In genomic region chr15:52137432-52138357, GRCh38 we compare ENCODE assay signal across 14 cellular contexts. TPM values are rescaled to one million over a fixed set of nuclear protein-coding genes. Genes with fewer than 3 reads are reported as not detected.
DNase-seq lines count a peak whose midpoint lies in the region; ATAC-seq and TF ChIP-seq lines count a peak whose summit lies in the region.
"Had no signal": no experiment of that assay in that cellular context is flagged by ENCODE, and none has a peak within 500 bp of the region (broad histone marks: within the 10 kb centered on the region; RNA-seq: fewer than 3 reads in every experiment).

No MANE protein-coding gene starts in this region.

- H3K27ac Mint-ChIP-seq in stimulated activated naive CD8-positive, alpha-beta T cell treated with anti-CD3 and anti-CD28 coated beads, Interleukin-15, amount 100 ng/mL, for 72 hours: peak overlapping the region; percentile 23 to 64
- peak overlapping the region; percentile 54 for H3K27ac Mint-ChIP-seq in T-helper 17 cell

- no peak for ATAC-seq in stimulated activated naive CD8-positive, alpha-beta T cell treated with anti-CD3 and anti-CD28 coated beads, Interleukin-15, amount 100 ng/mL, for 72 hours
- no peak for ATAC-seq in stimulated activated naive CD8-positive, alpha-beta T cell treated with anti-CD3 and anti-CD28 coated beads, Interleukin-15, Interleukin-2, amounts not matched to agents 100 U/mL and 50 U/mL, for 24 hours
- ATAC-seq in T-helper 17 cell (no peak), GM21447 (IDR thresholded peaks at IDR 0.05; ENCODE audit: unreplicated experiment) (no peak)

- no peak for TF ChIP-seq POLR2A in vagina (IDR thresholded peaks at IDR 0.05)

- H3K4me3 ChIP-seq in liver (ENCODE audit: low read depth in 1 of 3, low read length in 3 of 3) (no peak overlapping the region), vagina (no peak overlapping the region)

- peak in 1 of 2 donors; percentile 32 for TF ChIP-seq RAD21 in liver (IDR thresholded peaks at IDR 0.05)

- peaks cover 20 to 50% (median 38%) of the 10 kb centered on the region in 4 donors for H3K4me1 ChIP-seq in liver (ENCODE audit: control insufficient read depth in 4 of 4, insufficient read depth in 4 of 4, low read length in 3 of 4)
- H3K4me1 ChIP-seq in vagina: peaks cover 41% of the 10 kb centered on the region

- H3K27me3 Mint-ChIP-seq in stimulated activated naive CD8-positive, alpha-beta T cell treated with anti-CD3 and anti-CD28 coated beads, Interleukin-15, amount 100 ng/mL, for 72 hours: no peaks in the 10 kb centered on the region
- no peaks in the 10 kb centered on the region for H3K27me3 Mint-ChIP-seq in T-helper 17 cell

- DNase-seq in stimulated activated naive CD8-positive, alpha-beta T cell treated with anti-CD3 and anti-CD28 coated beads, Interleukin-15, amount 100 ng/mL, for 72 hours: no peak
- DNase-seq in stimulated activated naive CD8-positive, alpha-beta T cell treated with anti-CD3 and anti-CD28 coated beads, Interleukin-15, Interleukin-2, amounts not matched to agents 100 U/mL and 50 U/mL, for 24 hours: no peak
- DNase-seq in T-helper 17 cell: no peak
- DNase-seq in vagina (ENCODE audit: extremely low spot score in 2 of 2): no peak
- no peak for DNase-seq in AG08396 (ENCODE audit: low spot score)
- DNase-seq in NAMALWA (ENCODE audit: low spot score): no peak
- DNase-seq: Karpas-422; left cardiac atrium; occipital lobe; Right ventricle myocardium superior; stimulated activated CD4-positive, alpha-beta T cell treated with anti-CD3 and anti-CD28 coated beads, Interleukin-12 subunit alpha, Interleukin-12 subunit beta, amount 100 ng/mL, for 4 hours had no signal

- 71% methylated on average over 12 of the region's 12 CpGs for WGBS in liver

- H3K9me3 Mint-ChIP-seq in stimulated activated naive CD8-positive, alpha-beta T cell treated with anti-CD3 and anti-CD28 coated beads, Interleukin-15, amount 100 ng/mL, for 72 hours: no peaks in the 10 kb centered on the region

- H3K27me3 ChIP-seq in liver (ENCODE audit: control insufficient read depth in 4 of 4, insufficient read depth in 4 of 4, low read length in 3 of 4) (no peaks in the 10 kb centered on the region), vagina (no peaks in the 10 kb centered on the region)

- H3K9me3 ChIP-seq in T-helper 17 cell (ENCODE audit: control insufficient read depth, low read length, poor library complexity, severe bottlenecking) (no peaks in the 10 kb centered on the region), liver (ENCODE audit: control insufficient read depth in 4 of 4, low read length in 3 of 4) (no peaks in the 10 kb centered on the region), vagina (no peaks in the 10 kb centered on the region)

- TF ChIP-seq CTCF in liver (IDR thresholded peaks at IDR 0.05; ENCODE audit: low read depth, low read length, missing input control) (peak; percentile 20), vagina (IDR thresholded peaks at IDR 0.05) (no peak)

- H3K4me1 Mint-ChIP-seq in stimulated activated naive CD8-positive, alpha-beta T cell treated with anti-CD3 and anti-CD28 coated beads, Interleukin-15, amount 100 ng/mL, for 72 hours: peaks cover 27% of the 10 kb centered on the region
- peaks cover 17% of the 10 kb centered on the region for H3K4me1 Mint-ChIP-seq in T-helper 17 cell

- peaks cover 17% of the 10 kb centered on the region for H3K36me3 Mint-ChIP-seq in T-helper 17 cell (ENCODE audit: low read depth)

- no peak overlapping the region for H3K4me3 Mint-ChIP-seq in stimulated activated naive CD8-positive, alpha-beta T cell treated with anti-CD3 and anti-CD28 coated beads, Interleukin-15, amount 100 ng/mL, for 72 hours
- H3K4me3 Mint-ChIP-seq in T-helper 17 cell: no peak overlapping the region

- H3K27ac ChIP-seq in liver (ENCODE audit: low read depth in 1 of 2, low read length in 2 of 2) (peak overlapping the region; percentile 79 to 82), vagina (peak overlapping the region; percentile 69)

- H3K9ac ChIP-seq in liver (ENCODE audit: low read depth in 1 of 2, low read length in 2 of 2): peak overlapping the region in 1 of 2 donors; percentile 26

- H3K36me3 ChIP-seq in liver (ENCODE audit: control insufficient read depth in 4 of 4, insufficient read depth in 3 of 4, low read depth in 1 of 4, low read length in 3 of 4): no peaks in the 10 kb centered on the region
- peaks cover 0 to 7% of the 10 kb centered on the region in 2 donors for H3K36me3 ChIP-seq in vagina

- intact Hi-C loops in vagina (cut with DNase I): no loop called here

TF ChIP-seq in liver, 16 proteins besides CTCF, POLR2A, EP300 and RAD21:
- TF ChIP-seq RXRA (IDR thresholded peaks at IDR 0.05) (peak; percentile 59 to 78), HNF4G (IDR thresholded peaks at IDR 0.05) (peak; percentile 34), HNF4A (conservative IDR thresholded peaks at IDR 0.05) (peak; percentile 82 to 85), ZBTB33 (IDR thresholded peaks at IDR 0.05) (peak; percentile 13), SP1 (IDR thresholded peaks at IDR 0.05) (peak; percentile 82), MAX (IDR thresholded peaks at IDR 0.05) (peak; percentile 66), EGR1 (IDR thresholded peaks at IDR 0.05; ENCODE audit: low read depth in 2 of 2) (no peak), REST (IDR thresholded peaks at IDR 0.05) (peak; percentile 72), NR2F2 (IDR thresholded peaks at IDR 0.05) (no peak), TAF1 (conservative IDR thresholded peaks at IDR 0.05) (no peak), FOXA1 (IDR thresholded peaks at IDR 0.05) (no peak), YY1 (IDR thresholded peaks at IDR 0.05) (peak; percentile 89)

RNA-seq across cellular contexts. Expression of gene BCL2L10, which starts 25.1 kb away (rescaled TPM):
- total RNA-seq in T-helper 17 cell (not detected), liver (1 to 10 TPM; 1.9 to 4.8 TPM), vagina (4.7 TPM)
- 1 to 10 TPM; 3.1 to 6.0 TPM for polyA plus RNA-seq in liver
- total RNA-seq: G401, left cardiac atrium, Right ventricle myocardium superior had no signal

RNA-seq across cellular contexts. Expression of gene GNB5, which starts 53.5 kb away (rescaled TPM):
- total RNA-seq in T-helper 17 cell (10 to 100 TPM; 63.2 to 79.7 TPM), liver (10 to 100 TPM; 14.1 to 19.2 TPM), vagina (48.6 TPM)
- polyA plus RNA-seq in liver: 10 to 100 TPM; 13.7 to 17.4 TPM
